In genomic region chr5:145834554-145834916, GRCh38 we compare ENCODE assay signal across 9 cellular contexts. TPM values are rescaled to one million over a fixed set of nuclear protein-coding genes. Genes with fewer than 3 reads are reported as not detected.
DNase-seq lines count a peak whose midpoint lies in the region; ATAC-seq and TF ChIP-seq lines count a peak whose summit lies in the region.
"Had no signal": no experiment of that assay in that cellular context is flagged by ENCODE, and none has a peak within 500 bp of the region (broad histone marks: within the 10 kb centered on the region; RNA-seq: fewer than 3 reads in every experiment).

No MANE protein-coding gene starts in this region.

- WGBS in thymus = 30% methylated on average over 10 of the region's 10 CpGs

- CTCF ChIA-PET in activated CD4-positive, alpha-beta T cell treated with anti-CD3 and anti-CD28 coated beads, Interleukin-2, amount 10 ng/mL, durations not matched to agents 7 days and 5 days (lab: Charles Lee) = interaction anchor here (0.6 to 0.7 kb wide), 2 partner anchors 11 to 315 kb away, joined by 3 read pairs; no protein-coding TSS in a partner anchor

- no peaks in the 10 kb centered on the region for H3K36me3 Mint-ChIP-seq in activated CD4-positive, alpha-beta T cell treated with anti-CD3 and anti-CD28 coated beads, Interleukin-2, amount 10 ng/mL, durations not matched to agents 7 days and 5 days (ENCODE audit: low read depth)
- no peaks in the 10 kb centered on the region for H3K36me3 Mint-ChIP-seq in activated naive CD8-positive, alpha-beta T cell treated with anti-CD3 and anti-CD28 coated beads, Interleukin-2, amount 10 ng/mL, durations not matched to agents 7 days and 5 days

- no peaks in the 10 kb centered on the region for H3K9me3 Mint-ChIP-seq in activated CD4-positive, alpha-beta T cell treated with anti-CD3 and anti-CD28 coated beads, Interleukin-2, amount 10 ng/mL, durations not matched to agents 7 days and 5 days
- H3K9me3 Mint-ChIP-seq in activated naive CD8-positive, alpha-beta T cell treated with anti-CD3 and anti-CD28 coated beads, Interleukin-2, amount 10 ng/mL, durations not matched to agents 7 days and 5 days = no peaks in the 10 kb centered on the region

- POLR2A ChIA-PET in activated CD4-positive, alpha-beta T cell treated with anti-CD3 and anti-CD28 coated beads, Interleukin-2, amount 10 ng/mL, durations not matched to agents 7 days and 5 days (lab: Charles Lee) = no interaction called here
- POLR2A ChIA-PET in activated naive CD8-positive, alpha-beta T cell treated with anti-CD3 and anti-CD28 coated beads, Interleukin-2, amount 10 ng/mL, durations not matched to agents 7 days and 5 days (lab: Charles Lee) = no interaction called here

- intact Hi-C loops in left lung (cut with DNase I) = no loop called here

- no peak for ATAC-seq in activated naive CD8-positive, alpha-beta T cell treated with anti-CD3 and anti-CD28 coated beads, Interleukin-2, amount 10 ng/mL, durations not matched to agents 7 days and 5 days (ENCODE audit: low read depth)
- ATAC-seq in left lung = no peak

- H3K27me3 ChIP-seq in left lung (no peaks in the 10 kb centered on the region), thymus (ENCODE audit: control insufficient read depth, insufficient read depth) (no peaks in the 10 kb centered on the region)

- peak overlapping the region; percentile 22 for H3K27ac Mint-ChIP-seq in activated CD4-positive, alpha-beta T cell treated with anti-CD3 and anti-CD28 coated beads, Interleukin-2, amount 10 ng/mL, durations not matched to agents 7 days and 5 days
- no peak overlapping the region for H3K27ac Mint-ChIP-seq in activated naive CD8-positive, alpha-beta T cell treated with anti-CD3 and anti-CD28 coated beads, Interleukin-2, amount 10 ng/mL, durations not matched to agents 7 days and 5 days

- H3K4me1 ChIP-seq in left lung = peaks cover 11 to 24% of the 10 kb centered on the region in 2 donors
- peaks cover 7% of the 10 kb centered on the region for H3K4me1 ChIP-seq in thymus (ENCODE audit: control insufficient read depth, insufficient read depth, low read length)

- H3K36me3 ChIP-seq in left lung (no peaks in the 10 kb centered on the region), thymus (ENCODE audit: control insufficient read depth, insufficient read depth) (no peaks in the 10 kb centered on the region)

- H3K27me3 Mint-ChIP-seq in activated CD4-positive, alpha-beta T cell treated with anti-CD3 and anti-CD28 coated beads, Interleukin-2, amount 10 ng/mL, durations not matched to agents 7 days and 5 days = peaks cover 13% of the 10 kb centered on the region
- H3K27me3 Mint-ChIP-seq in activated naive CD8-positive, alpha-beta T cell treated with anti-CD3 and anti-CD28 coated beads, Interleukin-2, amount 10 ng/mL, durations not matched to agents 7 days and 5 days = peaks cover 24% of the 10 kb centered on the region

- H3K9me3 ChIP-seq in left lung (no peaks in the 10 kb centered on the region), thymus (ENCODE audit: control insufficient read depth) (peaks cover 1% of the 10 kb centered on the region)

- H3K27ac ChIP-seq in left lung (no peak overlapping the region), thymus (ENCODE audit: low read depth) (no peak overlapping the region)

- TF ChIP-seq CTCF in left lung (IDR thresholded peaks at IDR 0.05) = no peak

- H3K4me1 Mint-ChIP-seq in activated CD4-positive, alpha-beta T cell treated with anti-CD3 and anti-CD28 coated beads, Interleukin-2, amount 10 ng/mL, durations not matched to agents 7 days and 5 days = peaks cover 20% of the 10 kb centered on the region
- peaks cover 2% of the 10 kb centered on the region for H3K4me1 Mint-ChIP-seq in activated naive CD8-positive, alpha-beta T cell treated with anti-CD3 and anti-CD28 coated beads, Interleukin-2, amount 10 ng/mL, durations not matched to agents 7 days and 5 days

- DNase-seq in activated CD4-positive, alpha-beta T cell treated with anti-CD3 and anti-CD28 coated beads, Interleukin-2, amount 10 ng/mL, durations not matched to agents 7 days and 5 days = no peak
- no peak for DNase-seq in activated CD4-positive, alpha-beta T cell treated with anti-CD3 and anti-CD28 coated beads, Interleukin-2, amount 50 U/mL, for 1 hour
- no peak for DNase-seq in activated naive CD8-positive, alpha-beta T cell treated with anti-CD3 and anti-CD28 coated beads, Interleukin-2, amount 10 ng/mL, durations not matched to agents 7 days and 5 days
- DNase-seq in left lung (no peak), hypothalamus (lab: John Stamatoyannopoulos, UW) (no peak), DMS 273 (lab: John Stamatoyannopoulos, UW; ENCODE audit: unreplicated experiment) (no peak)
- DNase-seq in activated CD4-positive, CD25-positive, alpha-beta regulatory T cell treated with anti-CD3 and anti-CD28 coated beads, Interleukin-2, amount 50 U/mL, for 72 hours = no peak

- H3K4me3 ChIP-seq in left lung (peak overlapping the region; percentile 78 to 82), thymus (ENCODE audit: low read length) (peak overlapping the region; percentile 48)

- H3K4me3 Mint-ChIP-seq in activated CD4-positive, alpha-beta T cell treated with anti-CD3 and anti-CD28 coated beads, Interleukin-2, amount 10 ng/mL, durations not matched to agents 7 days and 5 days = peak overlapping the region; percentile 49
- peak overlapping the region; percentile 58 for H3K4me3 Mint-ChIP-seq in activated naive CD8-positive, alpha-beta T cell treated with anti-CD3 and anti-CD28 coated beads, Interleukin-2, amount 10 ng/mL, durations not matched to agents 7 days and 5 days

RNA-seq across cellular contexts. Expression of gene PRELID2, which starts 0.6 kb away (rescaled TPM):
- 1 to 10 TPM; 1.6 to 1.8 TPM for total RNA-seq in activated CD4-positive, alpha-beta T cell treated with anti-CD3 and anti-CD28 coated beads, Interleukin-2, amount 10 ng/mL, durations not matched to agents 7 days and 5 days
- total RNA-seq in activated naive CD8-positive, alpha-beta T cell treated with anti-CD3 and anti-CD28 coated beads, Interleukin-2, amount 10 ng/mL, durations not matched to agents 7 days and 5 days = 1 to 10 TPM; 3.3 to 4.4 TPM
- 1 to 10 TPM; 5.2 to 5.9 TPM for total RNA-seq in left lung
- polyA plus RNA-seq in thymus = 3.1 TPM

RNA-seq across cellular contexts. Expression of gene GRXCR2, which starts 38.3 kb away (rescaled TPM):
- not detected for total RNA-seq in activated CD4-positive, alpha-beta T cell treated with anti-CD3 and anti-CD28 coated beads, Interleukin-2, amount 10 ng/mL, durations not matched to agents 7 days and 5 days
- total RNA-seq in activated naive CD8-positive, alpha-beta T cell treated with anti-CD3 and anti-CD28 coated beads, Interleukin-2, amount 10 ng/mL, durations not matched to agents 7 days and 5 days = not detected
- total RNA-seq in left lung = not detected
- polyA plus RNA-seq in thymus = 0.05 TPM
- total RNA-seq: lung microvascular endothelial cell had no signal
